27 cellular contexts compared by ENCODE assay signal in genomic region chr17:7652659-7653343, GRCh38. TPM values are rescaled to one million over a fixed set of nuclear protein-coding genes. Genes with fewer than 3 reads are reported as not detected.
DNase-seq lines count a peak whose midpoint lies in the region; ATAC-seq, FAIRE-seq and TF ChIP-seq lines count a peak whose summit lies in the region.
"Had no signal": no experiment of that assay in that cellular context is flagged by ENCODE, and none has a peak within 500 bp of the region (broad histone marks: within the 10 kb centered on the region; RNA-seq: fewer than 3 reads in every experiment).

No MANE protein-coding gene starts in this region.

- peak overlapping the region; percentile 66; the same call in 1 of the 2 replicates for H2BK15ac ChIP-seq in H1 (ENCODE audit: low read length)

- no peak overlapping the region for H3K27ac ChIP-seq in CD4-positive, alpha-beta memory T cell (ENCODE audit: low read depth, low read length)
- H3K27ac ChIP-seq in HEK293 (ENCODE audit: extremely low read depth, low read depth, low read length) = no peak overlapping the region
- H3K27ac ChIP-seq in H1 (ENCODE audit: low read depth, low read length) = no peak overlapping the region
- H3K27ac ChIP-seq in neural progenitor cell = no peak overlapping the region
- H3K27ac ChIP-seq: BLaER1 treated with 17β-estradiol and CSF1 and Interleukin-3, amounts not matched to agents 10 nM and 100 nM; lower lobe of right lung had no signal

- intact Hi-C loops in CD4-positive, alpha-beta memory T cell (cut with micrococcal nuclease) = no loop called here

- H3K27me3 Mint-ChIP-seq in CD4-positive, alpha-beta memory T cell = peaks cover 12 to 25% of the 10 kb centered on the region in 2 donors
- peaks cover 16% of the 10 kb centered on the region for H3K27me3 Mint-ChIP-seq in neural progenitor cell (ENCODE audit: insufficient read depth, low read depth)
- H3K27me3 Mint-ChIP-seq in effector memory CD8-positive, alpha-beta T cell = peaks cover 42 to 66% of the 10 kb centered on the region in 2 donors

- H4K8ac ChIP-seq in H1 (ENCODE audit: extremely low read depth, insufficient read depth, low read length) = no peak overlapping the region

- H3K4me1 Mint-ChIP-seq in CD4-positive, alpha-beta memory T cell = peaks cover 10 to 16% (median 13%) of the 10 kb centered on the region in 4 donors
- H3K4me1 Mint-ChIP-seq in neural progenitor cell = peaks cover 45% of the 10 kb centered on the region
- H3K4me1 Mint-ChIP-seq in effector memory CD8-positive, alpha-beta T cell (ENCODE audit: low read depth in 2 of 2) = peaks cover 14 to 15% of the 10 kb centered on the region in 2 donors

- no peak overlapping the region for H3K56ac ChIP-seq in H1 (replicated peaks; ENCODE audit: insufficient read length, low read depth, low read length)

- H2AK5ac ChIP-seq in H1 (ENCODE audit: low read depth, low read length) = 0 out of 2 replicates have a peak overlapping the region, but pooled peaks have one; percentile 82

- POLR2A ChIA-PET in CD4-positive, alpha-beta memory T cell (lab: Charles Lee; ENCODE audit: partially characterized antibody) = no interaction called here
- POLR2A ChIA-PET in HEK293 (lab: Yijun Ruan, JAX) (interaction anchor here (0.6 to 5.3 kb wide), 3 partner anchors 15 to 33 kb away, joined by 3 to 113 read pairs (median 7); partner anchors contain the start of genes SAT2, TP53 and WRAP53), H1 (lab: Charles Lee; ENCODE audit: partially characterized antibody) (interaction anchor here (0.5 to 79.4 kb wide), 5 partner anchors 13 to 527 kb away, joined by 3 to 2272 read pairs (median 6); partner anchors contain the start of genes ATP1B2, FXR2, SAT2 and SHBG)

- H2BK120ac ChIP-seq in H1 (replicated peaks; ENCODE audit: low read depth, low read length) = no peak overlapping the region

- H3K27ac Mint-ChIP-seq in CD4-positive, alpha-beta memory T cell = peak overlapping the region in 1 of 7 donors; percentile 3
- H3K27ac Mint-ChIP-seq in neural progenitor cell = no peak overlapping the region
- no peak overlapping the region for H3K27ac Mint-ChIP-seq in effector memory CD8-positive, alpha-beta T cell
- H3K27ac Mint-ChIP-seq: T-cell had no signal

- no peak overlapping the region for H2BK5ac ChIP-seq in H1 (ENCODE audit: low read depth, low read length)

- ATAC-seq in GM18907 (IDR thresholded peaks at IDR 0.05; ENCODE audit: unreplicated experiment) = no peak
- no peak for ATAC-seq in effector memory CD8-positive, alpha-beta T cell (replicated peaks)
- ATAC-seq in HG02678 (IDR thresholded peaks at IDR 0.05; ENCODE audit: unreplicated experiment) = no peak
- ATAC-seq: lower lobe of right lung, T-cell had no signal

- peaks cover 0 to 4% (median 0%) of the 10 kb centered on the region in 8 donors for H3K9me3 Mint-ChIP-seq in CD4-positive, alpha-beta memory T cell
- H3K9me3 Mint-ChIP-seq in neural progenitor cell = no peaks in the 10 kb centered on the region
- no peaks in the 10 kb centered on the region for H3K9me3 Mint-ChIP-seq in effector memory CD8-positive, alpha-beta T cell
- H3K9me3 Mint-ChIP-seq: T-cell had no signal

- FAIRE-seq in H1 (lab: Jason Lieb, UNC) = no peak
- FAIRE-seq: D721Med, endometrium had no signal

- H3K23me2 ChIP-seq in H1 (ENCODE audit: low read depth, low read length) = peaks cover 20% of the 10 kb centered on the region

- H3K36me3 ChIP-seq in CD4-positive, alpha-beta memory T cell (ENCODE audit: insufficient read depth, low read length) = no peaks in the 10 kb centered on the region
- no peaks in the 10 kb centered on the region for H3K36me3 ChIP-seq in HEK293 (ENCODE audit: control insufficient read depth in 2 of 2, insufficient read depth in 1 of 2, low read length in 2 of 2)
- H3K36me3 ChIP-seq in H1 (ENCODE audit: control insufficient read depth in 2 of 4, insufficient read depth in 4 of 4, low read length in 3 of 4) = no peaks in the 10 kb centered on the region; a peak in 2 of 8 replicates
- H3K36me3 ChIP-seq in neural progenitor cell = no peaks in the 10 kb centered on the region
- H3K36me3 ChIP-seq: BLaER1 treated with 17β-estradiol and CSF1 and Interleukin-3, amounts not matched to agents 10 nM and 100 nM; lower lobe of right lung had no signal

- H3K79me2 ChIP-seq in H1 (ENCODE audit: control insufficient read depth in 1 of 2, insufficient read depth in 2 of 2, low read length in 2 of 2) (no peaks in the 10 kb centered on the region), neural progenitor cell (ENCODE audit: low read depth) (no peaks in the 10 kb centered on the region)

- no peak for DNase-seq in CD4-positive, alpha-beta memory T cell
- no peak for DNase-seq in H1 (ENCODE audit: low read depth in 1 of 2, low spot score in 2 of 2)
- DNase-seq in neural progenitor cell (ENCODE audit: low spot score) = no peak
- DNase-seq in stimulated activated naive CD4-positive, alpha-beta T cell treated with Interleukin-2 at 50 U/mL for 16 hours (lab: John Stamatoyannopoulos, UW) = no peak
- no peak for DNase-seq in effector memory CD8-positive, alpha-beta T cell
- DNase-seq: activated CD4-positive, alpha-beta T cell treated with anti-CD3 and anti-CD28 coated beads for 1 hour; activated gamma-delta T cell treated with Interleukin-2 at 50 U/mL for 16 hours; activated T-cell treated with anti-CD3 and anti-CD28 coated beads, Interleukin-2, amount 50 U/mL, for 1 hour; cortex of kidney; islet precursor cell; KBM-7; lower lobe of right lung; MM.1S; NCI-H1417 treated with DMSO at 0.1 percent for 48 hours; NCI-H510A treated with DMSO at 0.1 percent for 48 hours; NK-92 treated with Interleukin-12 subunit alpha and Interleukin-12 subunit beta, amount 100 ng/mL, for 24 hours; SIG-M5; T-cell; testis had no signal

- H3K18ac ChIP-seq in H1 (ENCODE audit: extremely low read depth, low read length) = no peak overlapping the region

- H3K4ac ChIP-seq in H1 (replicated peaks; ENCODE audit: insufficient read length, low read depth, low read length) = no peak overlapping the region

- CTCF ChIA-PET in CD4-positive, alpha-beta memory T cell (lab: Charles Lee; ENCODE audit: partially characterized antibody) = no interaction called here
- CTCF ChIA-PET in HEK293 (lab: Yijun Ruan, JAX) (interaction anchor here (0.6 to 7.2 kb wide), 4 partner anchors 11 to 64 kb away, joined by 3 to 57 read pairs (median 4); no protein-coding TSS in a partner anchor), H1 (lab: Charles Lee; ENCODE audit: partially characterized antibody) (interaction anchor here (1.2 to 18.2 kb wide), 5 partner anchors 19 to 93 kb away, joined by 3 to 211 read pairs (median 12); partner anchors contain the start of genes SHBG, TP53 and WRAP53)

- H4K5ac ChIP-seq in H1 (ENCODE audit: insufficient read length, low read depth, low read length) = no peak overlapping the region

- TF ChIP-seq POLR2A in H1 (IDR thresholded peaks at IDR 0.05; ENCODE audit: control extremely low read depth in 1 of 2, low read depth in 2 of 2, low read length in 2 of 2) = no peak

- no peaks in the 10 kb centered on the region for H3K36me3 Mint-ChIP-seq in CD4-positive, alpha-beta memory T cell
- H3K36me3 Mint-ChIP-seq in neural progenitor cell = peaks cover 17% of the 10 kb centered on the region
- H3K36me3 Mint-ChIP-seq in effector memory CD8-positive, alpha-beta T cell (ENCODE audit: insufficient read depth) = peaks cover 2% of the 10 kb centered on the region
- H3K36me3 Mint-ChIP-seq: T-cell had no signal

- TF ChIP-seq RAD21 in H1 (IDR thresholded peaks at IDR 0.05 in 1 of 2, conservative IDR thresholded peaks at IDR 0.05 in 1 of 2; ENCODE audit: low read depth in 2 of 2, low read length in 2 of 2) = no peak

- H3K4me2 ChIP-seq in H1 (ENCODE audit: insufficient read depth in 1 of 2, low read depth in 2 of 2, low read length in 2 of 2) = peak overlapping the region; percentile 91 to 99; a peak in 2 of 4 replicates
- H3K4me2 ChIP-seq in neural progenitor cell = no peak overlapping the region

- no peak overlapping the region for H3K23ac ChIP-seq in H1 (ENCODE audit: insufficient read length)

- no peaks in the 10 kb centered on the region for H3K9me3 ChIP-seq in CD4-positive, alpha-beta memory T cell (ENCODE audit: control insufficient read depth in 1 of 2, low read length in 2 of 2)
- H3K9me3 ChIP-seq in HEK293 (ENCODE audit: control insufficient read depth, insufficient read depth, low read depth, low read length) (no peaks in the 10 kb centered on the region), H1 (ENCODE audit: insufficient read depth in 2 of 2, low read depth in 1 of 2, low read length in 1 of 2) (no peaks in the 10 kb centered on the region), neural progenitor cell (ENCODE audit: low read depth) (no peaks in the 10 kb centered on the region)
- H3K9me3 ChIP-seq: BLaER1 treated with 17β-estradiol and CSF1 and Interleukin-3, amounts not matched to agents 10 nM and 100 nM; lower lobe of right lung; testis had no signal

- WGBS in H1 (ENCODE audit: extremely low coverage in 1 of 2, insufficient coverage in 1 of 2, insufficient read length in 1 of 2, insufficient replicate concordance in 2 of 2, low coverage in 1 of 2, low lambda C conversion rate in 2 of 2, missing lambda C conversion rate in 1 of 2), 2 experiments = 87% methylated on average over 7 of the region's 7 CpGs; no CpG with 5 or more reads in 1 of the 2 experiments

- H4K20me1 ChIP-seq in H1 (replicated peaks in 1 of 2; ENCODE audit: control insufficient read depth in 1 of 2, insufficient read depth in 2 of 2, low read length in 2 of 2) (peaks cover 0 to 2% of the 10 kb centered on the region in 2 experiments), neural progenitor cell (ENCODE audit: low read depth) (no peaks in the 10 kb centered on the region)

- H3K4me3 Mint-ChIP-seq in CD4-positive, alpha-beta memory T cell = peak overlapping the region in 5 of 8 donors; percentile 24 to 67 (median 53)
- peak overlapping the region; percentile 91 for H3K4me3 Mint-ChIP-seq in neural progenitor cell
- H3K4me3 Mint-ChIP-seq in effector memory CD8-positive, alpha-beta T cell = no peak overlapping the region

- H3K4me3 ChIP-seq in CD4-positive, alpha-beta memory T cell (ENCODE audit: low read length in 2 of 2) = no peak overlapping the region
- H3K4me3 ChIP-seq in HEK293 (ENCODE audit: low read depth, low read length) (no peak overlapping the region), H1 (ENCODE audit: extremely low read depth in 1 of 4, insufficient read depth in 2 of 4, low read depth in 3 of 4, low read length in 4 of 4) (peak overlapping the region in 1 of 4 experiments; percentile 87; a peak in 1 of 8 replicates), neural progenitor cell (no peak overlapping the region)
- H3K4me3 ChIP-seq: lower lobe of right lung had no signal

- H3K4me1 ChIP-seq in CD4-positive, alpha-beta memory T cell (ENCODE audit: insufficient read depth, low read length) = peaks cover 20% of the 10 kb centered on the region
- H3K4me1 ChIP-seq in HEK293 (ENCODE audit: control insufficient read depth, insufficient read depth, low read length) (peaks cover 11% of the 10 kb centered on the region), H1 (replicated peaks in 1 of 4; ENCODE audit: control insufficient read depth in 3 of 4, insufficient read depth in 4 of 4, low read length in 3 of 4) (peaks cover 6 to 20% (median 13%) of the 10 kb centered on the region in 4 experiments), neural progenitor cell (peaks cover 8% of the 10 kb centered on the region)

- no peak for TF ChIP-seq EP300 in H1 (IDR thresholded peaks at IDR 0.05; ENCODE audit: borderline replicate concordance in 1 of 2, low read depth in 2 of 2, low read length in 2 of 2)

- H3K27me3 ChIP-seq in CD4-positive, alpha-beta memory T cell (ENCODE audit: insufficient read depth, low read length) = peaks cover 13% of the 10 kb centered on the region
- peaks cover 0 to 13% (median 4%) of the 10 kb centered on the region in 4 experiments; a peak in 4 of 7 replicates for H3K27me3 ChIP-seq in H1 (replicated peaks in 1 of 4; ENCODE audit: control insufficient read depth in 3 of 4, extremely low read depth in 1 of 4, insufficient read depth in 3 of 4, low read length in 3 of 4)
- peaks cover 37% of the 10 kb centered on the region for H3K27me3 ChIP-seq in neural progenitor cell
- H3K27me3 ChIP-seq: testis had no signal

- H3K9ac ChIP-seq in H1 (replicated peaks in 1 of 4; ENCODE audit: extremely low read depth in 1 of 4, low read depth in 3 of 4, low read length in 3 of 4) (no peak overlapping the region), neural progenitor cell (no peak overlapping the region)
- H3K9ac ChIP-seq: BLaER1 treated with 17β-estradiol and CSF1 and Interleukin-3, amounts not matched to agents 10 nM and 100 nM had no signal

- H2AFZ ChIP-seq in H1 (ENCODE audit: low read length) (no peak overlapping the region), neural progenitor cell (replicated peaks) (no peak overlapping the region)

- no peak overlapping the region for H4K91ac ChIP-seq in H1 (replicated peaks; ENCODE audit: insufficient read length, low read length)

- TF ChIP-seq CTCF in HEK293 (tag by site-specific recombination; IDR thresholded peaks at IDR 0.05) = no peak
- no peak for TF ChIP-seq CTCF in H1 (IDR thresholded peaks at IDR 0.05; ENCODE audit: control extremely low read depth in 1 of 3, insufficient read depth in 1 of 3, low read depth in 1 of 3, low read length in 3 of 3)
- TF ChIP-seq CTCF in neural progenitor cell (IDR thresholded peaks at IDR 0.05) = no peak

- H3K14ac ChIP-seq in H1 (ENCODE audit: insufficient read length) = no peak overlapping the region

- H3K79me1 ChIP-seq in H1 (ENCODE audit: low read depth, low read length) = no peaks in the 10 kb centered on the region

- peak overlapping the region; percentile 39; the same call in 1 of the 2 replicates for H2BK12ac ChIP-seq in H1 (ENCODE audit: low read depth, low read length)

- no peak overlapping the region for H2BK20ac ChIP-seq in H1 (ENCODE audit: low read length)

- H3F3A ChIP-seq in neural progenitor cell (ENCODE audit: low read depth) = peaks cover 45% of the 10 kb centered on the region

RNA-seq across cellular contexts. Expression of gene ATP1B2, which starts 2.1 kb away (rescaled TPM):
- total RNA-seq in CD4-positive, alpha-beta memory T cell = under 1 TPM; 0.22 to 0.52 TPM
- not detected for polyA plus RNA-seq in CD4-positive, alpha-beta memory T cell
- total RNA-seq in H1 (2021; fragmentation: NEBNext Ultra II Directional; extraction: Animal tissue kit (Norgen Biotek cat#: 25700)) = 19.8 and 21.0 TPM in 2 replicates
- polyA plus RNA-seq in H1 (2011; rRNA removed) = 9.1 and 12.6 TPM in 2 replicates
- polyA plus RNA-seq in H1 (2011; cell fraction: cytosol; rRNA removed) = 4.0 TPM
- polyA plus RNA-seq in H1 (2011; cell fraction: nucleus; rRNA removed) = 10.8 TPM
- 14.7 to 25.4 TPM (median 20.2 TPM) in 4 replicates for polyA plus RNA-seq in H1 (2012, experiment 1 of 2)
- polyA plus RNA-seq in H1 (2012, experiment 2 of 2) = 18.6 TPM
- 36.4 TPM for polyA plus RNA-seq in H1 (2013, experiment 1 of 2)
- 38.8 TPM for polyA plus RNA-seq in H1 (2013, experiment 2 of 2)
- 12.0 and 12.6 TPM in 2 replicates for polyA minus RNA-seq in H1 (2011; rRNA and poly(A)+ RNA removed)
- polyA minus RNA-seq in H1 (2011; cell fraction: cytosol; rRNA and poly(A)+ RNA removed) = 19.2 TPM
- 9.9 TPM for polyA minus RNA-seq in H1 (2011; cell fraction: nucleus; rRNA and poly(A)+ RNA removed)
- 0.37 and 1.4 TPM in 2 replicates for total RNA-seq in neural progenitor cell (ENCODE audit: low replicate concordance)
- total RNA-seq: HT-29 had no signal

RNA-seq across cellular contexts. Expression of gene SHBG, which starts 22.9 kb away (rescaled TPM):
- not detected for total RNA-seq in CD4-positive, alpha-beta memory T cell
- polyA plus RNA-seq in CD4-positive, alpha-beta memory T cell = not detected
- total RNA-seq in H1 (2021; fragmentation: NEBNext Ultra II Directional; extraction: Animal tissue kit (Norgen Biotek cat#: 25700)) = 0.69 and 1.2 TPM in 2 replicates
- 1.1 and 1.3 TPM in 2 replicates for polyA plus RNA-seq in H1 (2011; rRNA removed)
- 1.2 TPM for polyA plus RNA-seq in H1 (2011; cell fraction: cytosol; rRNA removed)
- 2.9 TPM for polyA plus RNA-seq in H1 (2011; cell fraction: nucleus; rRNA removed)
- polyA plus RNA-seq in H1 (2012, experiment 1 of 2) = 0.87 to 1.8 TPM (median 1.3 TPM) in 4 replicates
- 2.1 TPM for polyA plus RNA-seq in H1 (2012, experiment 2 of 2)
- polyA plus RNA-seq in H1 (2013, experiment 1 of 2) = 0.49 TPM
- polyA plus RNA-seq in H1 (2013, experiment 2 of 2) = 0.66 TPM
- 1.3 and 1.6 TPM in 2 replicates for polyA minus RNA-seq in H1 (2011; rRNA and poly(A)+ RNA removed)
- not detected for polyA minus RNA-seq in H1 (2011; cell fraction: cytosol; rRNA and poly(A)+ RNA removed)
- 0.70 TPM for polyA minus RNA-seq in H1 (2011; cell fraction: nucleus; rRNA and poly(A)+ RNA removed)
- total RNA-seq in neural progenitor cell (ENCODE audit: low replicate concordance) = 0.46 TPM in 1 of 2 replicates, not detected in the other
- total RNA-seq: HT-29, lower lobe of right lung, smooth muscle cell, T-cell had no signal

RNA-seq across cellular contexts. Expression of gene SAT2, which starts 25.2 kb away (rescaled TPM):
- 10 to 100 TPM; 65.8 to 76.9 TPM for total RNA-seq in CD4-positive, alpha-beta memory T cell
- 10 to 100 TPM; 27.0 to 50.8 TPM for polyA plus RNA-seq in CD4-positive, alpha-beta memory T cell
- total RNA-seq in H1 (2021; fragmentation: NEBNext Ultra II Directional; extraction: Animal tissue kit (Norgen Biotek cat#: 25700)) = 72.3 and 75.3 TPM in 2 replicates
- polyA plus RNA-seq in H1 (2011; rRNA removed) = 36.4 and 36.5 TPM in 2 replicates
- polyA plus RNA-seq in H1 (2011; cell fraction: cytosol; rRNA removed) = 46.4 TPM
- 63.4 TPM for polyA plus RNA-seq in H1 (2011; cell fraction: nucleus; rRNA removed)
- 98.6 to 121 TPM (median 104 TPM) in 4 replicates for polyA plus RNA-seq in H1 (2012, experiment 1 of 2)
- polyA plus RNA-seq in H1 (2012, experiment 2 of 2) = 96.8 TPM
- 77.9 TPM for polyA plus RNA-seq in H1 (2013, experiment 1 of 2)
- polyA plus RNA-seq in H1 (2013, experiment 2 of 2) = 70.6 TPM
- 11.9 and 15.4 TPM in 2 replicates for polyA minus RNA-seq in H1 (2011; rRNA and poly(A)+ RNA removed)
- polyA minus RNA-seq in H1 (2011; cell fraction: cytosol; rRNA and poly(A)+ RNA removed) = 14.3 TPM
- polyA minus RNA-seq in H1 (2011; cell fraction: nucleus; rRNA and poly(A)+ RNA removed) = 9.5 TPM
- total RNA-seq in neural progenitor cell (ENCODE audit: low replicate concordance) = 34.6 and 56.6 TPM in 2 replicates

RNA-seq across cellular contexts. Expression of gene TP53, which starts 34.5 kb away (rescaled TPM):
- 10 to 100 TPM; 89.1 to 97.4 TPM for total RNA-seq in CD4-positive, alpha-beta memory T cell
- 10 to 100 TPM; 15.9 to 35.3 TPM for polyA plus RNA-seq in CD4-positive, alpha-beta memory T cell
- 198 and 210 TPM in 2 replicates for total RNA-seq in H1 (2021; fragmentation: NEBNext Ultra II Directional; extraction: Animal tissue kit (Norgen Biotek cat#: 25700))
- polyA plus RNA-seq in H1 (2011; rRNA removed) = 143 and 149 TPM in 2 replicates
- 84.3 TPM for polyA plus RNA-seq in H1 (2011; cell fraction: cytosol; rRNA removed)
- polyA plus RNA-seq in H1 (2011; cell fraction: nucleus; rRNA removed) = 102 TPM
- 174 to 217 TPM (median 194 TPM) in 4 replicates for polyA plus RNA-seq in H1 (2012, experiment 1 of 2)
- 263 TPM for polyA plus RNA-seq in H1 (2012, experiment 2 of 2)
- 192 TPM for polyA plus RNA-seq in H1 (2013, experiment 1 of 2)
- polyA plus RNA-seq in H1 (2013, experiment 2 of 2) = 190 TPM
- polyA minus RNA-seq in H1 (2011; rRNA and poly(A)+ RNA removed) = 136 TPM in 2 replicates
- polyA minus RNA-seq in H1 (2011; cell fraction: cytosol; rRNA and poly(A)+ RNA removed) = 107 TPM
- 55.7 TPM for polyA minus RNA-seq in H1 (2011; cell fraction: nucleus; rRNA and poly(A)+ RNA removed)
- 54.9 and 69.7 TPM in 2 replicates for total RNA-seq in neural progenitor cell (ENCODE audit: low replicate concordance)

RNA-seq across cellular contexts. Expression of gene WRAP53, which starts 35.5 kb away (rescaled TPM):
- 10 to 100 TPM; 11.9 to 12.5 TPM for total RNA-seq in CD4-positive, alpha-beta memory T cell
- polyA plus RNA-seq in CD4-positive, alpha-beta memory T cell = 10 to 100 TPM in 1 of 2 donors, 1 to 10 TPM in 1; 9.8 to 13.1 TPM
- 29.3 and 30.1 TPM in 2 replicates for total RNA-seq in H1 (2021; fragmentation: NEBNext Ultra II Directional; extraction: Animal tissue kit (Norgen Biotek cat#: 25700))
- 29.2 and 38.4 TPM in 2 replicates for polyA plus RNA-seq in H1 (2011; rRNA removed)
- polyA plus RNA-seq in H1 (2011; cell fraction: cytosol; rRNA removed) = 24.4 TPM
- 42.9 TPM for polyA plus RNA-seq in H1 (2011; cell fraction: nucleus; rRNA removed)
- polyA plus RNA-seq in H1 (2012, experiment 1 of 2) = 23.4 to 35.3 TPM (median 32.4 TPM) in 4 replicates
- polyA plus RNA-seq in H1 (2012, experiment 2 of 2) = 38.6 TPM
- polyA plus RNA-seq in H1 (2013, experiment 1 of 2) = 21.8 TPM
- polyA plus RNA-seq in H1 (2013, experiment 2 of 2) = 19.4 TPM
- 14.3 and 16.1 TPM in 2 replicates for polyA minus RNA-seq in H1 (2011; rRNA and poly(A)+ RNA removed)
- polyA minus RNA-seq in H1 (2011; cell fraction: cytosol; rRNA and poly(A)+ RNA removed) = 12.0 TPM
- 10.0 TPM for polyA minus RNA-seq in H1 (2011; cell fraction: nucleus; rRNA and poly(A)+ RNA removed)
- total RNA-seq in neural progenitor cell (ENCODE audit: low replicate concordance) = 12.6 and 22.8 TPM in 2 replicates

Comparison
In these comparisons a context has a peak if more than half of its experiments do, and no peak if none do; other contexts are left out.
1. H3K4me3 Mint-ChIP-seq: peak in CD4-positive, alpha-beta memory T cell (5 of 8) and neural progenitor cell (single experiment); none in effector memory CD8-positive, alpha-beta T cell (0 of 2).